In the genomic region with DNA sequence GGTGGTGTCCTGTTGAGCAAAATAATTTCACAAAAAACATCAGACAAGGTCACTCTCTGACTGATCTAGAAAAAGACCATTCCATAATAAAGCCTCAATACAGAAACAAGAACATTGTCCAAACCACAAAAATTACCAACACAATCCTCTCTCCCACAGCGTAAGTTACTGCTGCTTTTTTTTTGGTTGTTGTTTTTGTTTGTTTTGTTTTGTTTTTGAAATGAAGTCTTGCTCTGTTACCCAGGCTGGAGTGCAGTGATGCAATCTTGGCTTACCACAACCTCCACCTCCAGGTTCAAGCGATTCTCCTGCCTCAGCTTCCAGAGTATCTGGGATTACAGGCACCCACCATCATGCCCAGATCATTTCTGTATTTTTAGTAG, we compare ENCODE assay signal across 13 cellular contexts. TPM values are rescaled to one million over a fixed set of nuclear protein-coding genes. Genes with fewer than 3 reads are reported as not detected.
DNase-seq lines count a peak whose midpoint lies in the region; ATAC-seq and TF ChIP-seq lines count a peak whose summit lies in the region.
"Had no signal": no experiment of that assay in that cellular context is flagged by ENCODE, and none has a peak within 500 bp of the region (broad histone marks: within the 10 kb centered on the region; RNA-seq: fewer than 3 reads in every experiment).

No MANE protein-coding gene starts in this region.

- intact Hi-C loops in colonic mucosa (cut with DNase I), result no loop called here

- peaks cover 11% of the 10 kb centered on the region for H3K4me1 ChIP-seq in colonic mucosa
- H3K4me1 ChIP-seq in neural progenitor cell, result peaks cover 11% of the 10 kb centered on the region
- H3K4me1 ChIP-seq in BE2C, result no peaks in the 10 kb centered on the region

- H3K9me3 Mint-ChIP-seq in neural progenitor cell, result no peaks in the 10 kb centered on the region

- H3K27ac ChIP-seq in colonic mucosa (peak overlapping the region; percentile 68), neural progenitor cell (no peak overlapping the region)

- H3K9me3 ChIP-seq in colonic mucosa, result no peaks in the 10 kb centered on the region
- H3K9me3 ChIP-seq in neural progenitor cell (ENCODE audit: low read depth), result no peaks in the 10 kb centered on the region
- H3K9me3 ChIP-seq in BE2C, result no peaks in the 10 kb centered on the region
- H3K9me3 ChIP-seq: esophagus squamous epithelium had no signal

- H3K79me2 ChIP-seq in neural progenitor cell (ENCODE audit: low read depth), result peaks cover 13% of the 10 kb centered on the region

- H3K4me2 ChIP-seq in neural progenitor cell, result peak overlapping the region; percentile 84

- H3F3A ChIP-seq in neural progenitor cell (ENCODE audit: low read depth), result no peaks in the 10 kb centered on the region

- H3K4me3 ChIP-seq in colonic mucosa (no peak overlapping the region), neural progenitor cell (no peak overlapping the region), BE2C (ENCODE audit: low read depth, low read length) (no peak overlapping the region)

- no peak overlapping the region for H3K9ac ChIP-seq in colonic mucosa (ENCODE audit: low read depth in 2 of 2, low read length in 2 of 2)
- H3K9ac ChIP-seq in neural progenitor cell, result no peak overlapping the region

- H3K4me1 Mint-ChIP-seq in neural progenitor cell, result peaks cover 26% of the 10 kb centered on the region

- peak overlapping the region; percentile 94 for H3K4me3 Mint-ChIP-seq in neural progenitor cell

- H3K36me3 ChIP-seq in colonic mucosa, result no peaks in the 10 kb centered on the region
- no peaks in the 10 kb centered on the region for H3K36me3 ChIP-seq in neural progenitor cell
- H3K36me3 ChIP-seq in BE2C, result no peaks in the 10 kb centered on the region

- ATAC-seq in HG03354 (IDR thresholded peaks at IDR 0.05; ENCODE audit: poor library complexity, severe bottlenecking, unreplicated experiment) (no peak), HG03432 (IDR thresholded peaks at IDR 0.05; ENCODE audit: unreplicated experiment) (no peak)

- peaks cover 5% of the 10 kb centered on the region for H3K27me3 Mint-ChIP-seq in neural progenitor cell (ENCODE audit: insufficient read depth, low read depth)

- H3K27me3 ChIP-seq in colonic mucosa, result no peaks in the 10 kb centered on the region
- H3K27me3 ChIP-seq in neural progenitor cell, result no peaks in the 10 kb centered on the region
- H3K27me3 ChIP-seq in BE2C, result no peaks in the 10 kb centered on the region
- H3K27me3 ChIP-seq: esophagus squamous epithelium had no signal

- no peak overlapping the region for H2AFZ ChIP-seq in neural progenitor cell (replicated peaks)

- peaks cover 5% of the 10 kb centered on the region for H4K20me1 ChIP-seq in neural progenitor cell (ENCODE audit: low read depth)

- TF ChIP-seq CTCF in colonic mucosa (IDR thresholded peaks at IDR 0.05) (no peak), neural progenitor cell (IDR thresholded peaks at IDR 0.05) (no peak), BE2C (IDR thresholded peaks at IDR 0.05; ENCODE audit: low read depth, low read length) (no peak)

- peak overlapping the region; percentile 99 for H3K27ac Mint-ChIP-seq in neural progenitor cell

- peaks cover 8% of the 10 kb centered on the region for H3K36me3 Mint-ChIP-seq in neural progenitor cell

- DNase-seq in CD1c-positive myeloid dendritic cell (ENCODE audit: extremely low spot score) (peak; percentile 4), M059J (ENCODE audit: low read depth) (peak; percentile 14), colonic mucosa (no peak), neural progenitor cell (ENCODE audit: low spot score) (no peak), NCI-H1092 (lab: John Stamatoyannopoulos, UW) (no peak), BE2C (no peak)
- DNase-seq: activated effector memory CD4-positive, alpha-beta T cell treated with Interleukin-2 at 50 U/mL for 16 hours; esophagus squamous epithelium; NCI-H524 treated with DMSO at 0.1 percent for 48 hours; stimulated activated CD4-positive, alpha-beta T cell treated with anti-CD3 and anti-CD28 coated beads, Interleukin-4, amount 100 ng/mL, for 4 hours; SW 1271 had no signal

RNA-seq across cellular contexts. Expression of a gene that starts 1.5 kb away (rescaled TPM):
- total RNA-seq in M059J (2014; rRNA removed; shearing (Covaris generic)), result 11.3 and 16.8 TPM in 2 replicates
- total RNA-seq in colonic mucosa, result 10 to 100 TPM; 17.7 to 28.8 TPM
- total RNA-seq in neural progenitor cell (ENCODE audit: low replicate concordance), result 3.9 and 12.0 TPM in 2 replicates
- polyA plus RNA-seq in BE2C (2012; ENCODE audit: insufficient read depth, insufficient read length, low read depth), result 31.6 TPM

RNA-seq across cellular contexts. Expression of a gene that starts 27.2 kb away (rescaled TPM):
- 12.1 and 16.1 TPM in 2 replicates for total RNA-seq in M059J (2014; rRNA removed; shearing (Covaris generic))
- total RNA-seq in colonic mucosa (1 to 10 TPM; 1.5 to 3.9 TPM), neural progenitor cell (ENCODE audit: low replicate concordance) (0.97 and 4.5 TPM in 2 replicates)
- polyA plus RNA-seq in BE2C (2012; ENCODE audit: insufficient read depth, insufficient read length, low read depth), result 85.1 TPM

RNA-seq across cellular contexts. Expression of a gene that starts 28.2 kb away (rescaled TPM):
- total RNA-seq in M059J (2014; rRNA removed; shearing (Covaris generic)), result 16.7 and 38.3 TPM in 2 replicates
- total RNA-seq in colonic mucosa (10 to 100 TPM; 11.2 to 12.1 TPM), neural progenitor cell (ENCODE audit: low replicate concordance) (11.7 and 31.5 TPM in 2 replicates)
- polyA plus RNA-seq in BE2C (2012; ENCODE audit: insufficient read depth, insufficient read length, low read depth), result 146 TPM

RNA-seq across cellular contexts. Expression of a gene that starts 34.4 kb away (rescaled TPM):
- total RNA-seq in M059J (2014; rRNA removed; shearing (Covaris generic)), result 86.9 and 110 TPM in 2 replicates
- total RNA-seq in colonic mucosa (100 to 1,000 TPM; 149 to 174 TPM), neural progenitor cell (ENCODE audit: low replicate concordance) (50.7 and 123 TPM in 2 replicates)
- 113 TPM for polyA plus RNA-seq in BE2C (2012; ENCODE audit: insufficient read depth, insufficient read length, low read depth)

RNA-seq across cellular contexts. Expression of a gene that starts 46.2 kb away (rescaled TPM):
- total RNA-seq in M059J (2014; rRNA removed; shearing (Covaris generic)), result 24.1 and 47.4 TPM in 2 replicates
- total RNA-seq in colonic mucosa (10 to 100 TPM; 37.4 to 62.3 TPM), neural progenitor cell (ENCODE audit: low replicate concordance) (13.8 and 49.9 TPM in 2 replicates)
- polyA plus RNA-seq in BE2C (2012; ENCODE audit: insufficient read depth, insufficient read length, low read depth), result 57.8 TPM

Comparison
In these comparisons a context has a peak if more than half of its experiments do, and no peak if none do; other contexts are left out.
1. DNase-seq: peak in CD1c-positive myeloid dendritic cell (single experiment) and M059J (single experiment); none in colonic mucosa (single experiment), neural progenitor cell (single experiment), NCI-H1092 (single experiment) and BE2C (single experiment).